Comparison of ENCODE assay signal across 16 cellular contexts in genomic region chr10:125742465-125742864, GRCh38. TPM values are rescaled to one million over a fixed set of nuclear protein-coding genes. Genes with fewer than 3 reads are reported as not detected.
A peak's percentile ranks its signal among the peaks of the same experiment; 100 is the strongest.
DNase-seq lines count a peak whose midpoint lies in the region; ATAC-seq and TF ChIP-seq lines count a peak whose summit lies in the region.
"Had no signal": no experiment of that assay in that cellular context is flagged by ENCODE, and none has a peak within 500 bp of the region (broad histone marks: within the 10 kb centered on the region; RNA-seq: fewer than 3 reads in every experiment).

No MANE protein-coding gene starts in this region.

- H3K9ac ChIP-seq in PC-3 (ENCODE audit: low read length) (no peak overlapping the region), endodermal cell (ENCODE audit: extremely low read depth, low read length, poor library complexity, severe bottlenecking) (no peak overlapping the region)

- H4K20me1 ChIP-seq in PC-3 (ENCODE audit: low read length): no peaks in the 10 kb centered on the region

- peaks cover 62% of the 10 kb centered on the region for H3K36me3 ChIP-seq in PC-3 (ENCODE audit: low read depth, low read length)
- peaks cover 96% of the 10 kb centered on the region for H3K36me3 ChIP-seq in endodermal cell (ENCODE audit: control insufficient read depth, insufficient read depth, low read length)
- peaks cover 0 to 100% of the 10 kb centered on the region in 2 donors for H3K36me3 ChIP-seq in left lung

- H2AFZ ChIP-seq in PC-3 (ENCODE audit: low read length): no peak overlapping the region

- H3K27me3 ChIP-seq in PC-3 (ENCODE audit: low read length) (no peaks in the 10 kb centered on the region), endodermal cell (ENCODE audit: control insufficient read depth, insufficient read depth, low read length, poor library complexity, severe bottlenecking) (no peaks in the 10 kb centered on the region), left lung (no peaks in the 10 kb centered on the region)

- H3F3A ChIP-seq in PC-3 (ENCODE audit: low read length, unreplicated experiment): no peaks in the 10 kb centered on the region

- H3K4me2 ChIP-seq in PC-3 (ENCODE audit: low read length): no peak overlapping the region

- no peaks in the 10 kb centered on the region for H3K4me1 ChIP-seq in PC-3 (ENCODE audit: insufficient read depth, low read length)
- no peaks in the 10 kb centered on the region for H3K4me1 ChIP-seq in endodermal cell (ENCODE audit: control insufficient read depth, insufficient read depth, low read length)
- H3K4me1 ChIP-seq in left lung: no peaks in the 10 kb centered on the region

- H3K4me3 ChIP-seq in PC-3 (ENCODE audit: low read length) (no peak overlapping the region), endodermal cell (ENCODE audit: low read length) (no peak overlapping the region), left lung (no peak overlapping the region)

- CTCF ChIA-PET in PC-3 (lab: Charles Lee): no interaction called here
- CTCF ChIA-PET in GM10248 (lab: Yijun Ruan, JAX): no interaction called here

- WGBS in endodermal cell (ENCODE audit: insufficient coverage in 1 of 2, insufficient read length in 1 of 2), 2 experiments: no CpG with 5 or more reads among the region's 2 CpGs

- no peaks in the 10 kb centered on the region for H3K4me1 Mint-ChIP-seq in endodermal cell
- peaks cover 1% of the 10 kb centered on the region for H3K4me1 Mint-ChIP-seq in progenitor cell of endocrine pancreas (ENCODE audit: low read depth)

- no peak overlapping the region for H3K27ac Mint-ChIP-seq in endodermal cell
- no peak overlapping the region for H3K27ac Mint-ChIP-seq in progenitor cell of endocrine pancreas
- H3K27ac Mint-ChIP-seq: activated naive CD8-positive, alpha-beta T cell had no signal

- no peaks in the 10 kb centered on the region for H3K79me2 ChIP-seq in PC-3 (ENCODE audit: low read length)

- DNase-seq in DMS 273 (lab: John Stamatoyannopoulos, UW; ENCODE audit: unreplicated experiment): peak; percentile 0
- DNase-seq in DMS 273 treated with DMSO at 0.1 percent for 48 hours (lab: John Stamatoyannopoulos, UW): no peak
- peak; percentile 29 for DNase-seq in PC-3
- no peak for DNase-seq in endodermal cell
- DNase-seq in progenitor cell of endocrine pancreas (ENCODE audit: low spot score, unreplicated experiment): no peak
- DNase-seq in cerebellar nuclear complex (lab: John Stamatoyannopoulos, UW): no peak
- no peak for DNase-seq in GM10248 (ENCODE audit: extremely low spot score)
- DNase-seq in left lung: no peak
- DNase-seq: DMS79, hippocampal formation, NCI-H526 treated with DMSO at 0.1 percent for 48 hours had no signal

- ATAC-seq in PC-3 (peak; percentile 54; the same call in 1 of the 2 replicates), left lung (no peak)

- H3K9me3 Mint-ChIP-seq in endodermal cell: no peaks in the 10 kb centered on the region
- no peaks in the 10 kb centered on the region for H3K9me3 Mint-ChIP-seq in progenitor cell of endocrine pancreas (ENCODE audit: low read depth)

- H3K9me3 ChIP-seq in PC-3 (ENCODE audit: low read length) (no peaks in the 10 kb centered on the region), endodermal cell (ENCODE audit: control insufficient read depth, low read length) (no peaks in the 10 kb centered on the region), left lung (no peaks in the 10 kb centered on the region)

- H3K27ac ChIP-seq in PC-3 (ENCODE audit: low read length): no peak overlapping the region
- H3K27ac ChIP-seq in endodermal cell (ENCODE audit: low read depth, low read length): no peak overlapping the region
- H3K27ac ChIP-seq in left lung: no peak overlapping the region
- H3K27ac ChIP-seq: 22Rv1 had no signal

- no TSS peak for BruUV-seq in PC-3 (replicated peaks; lab: Mats Ljungman, UMichigan)

- H3K4me3 Mint-ChIP-seq in endodermal cell: no peak overlapping the region
- no peak overlapping the region for H3K4me3 Mint-ChIP-seq in progenitor cell of endocrine pancreas (ENCODE audit: low read depth)
- H3K4me3 Mint-ChIP-seq: activated naive CD8-positive, alpha-beta T cell had no signal

- peaks cover 79% of the 10 kb centered on the region for H3K36me3 Mint-ChIP-seq in endodermal cell (ENCODE audit: low read depth)
- H3K36me3 Mint-ChIP-seq in progenitor cell of endocrine pancreas (ENCODE audit: insufficient read depth): peaks cover 46% of the 10 kb centered on the region

- no peaks in the 10 kb centered on the region for H3K9me2 ChIP-seq in PC-3 (replicated peaks; ENCODE audit: low read length)

- TF ChIP-seq CTCF in PC-3 (conservative IDR thresholded peaks at IDR 0.05; ENCODE audit: low read depth, low read length) (peak; percentile 39; the same call in 1 of the 2 replicates), endodermal cell (conservative IDR thresholded peaks at IDR 0.05) (peak; percentile 56), progenitor cell of endocrine pancreas (IDR thresholded peaks at IDR 0.05; ENCODE audit: unreplicated experiment) (peak; percentile 29), GM10248 (IDR thresholded peaks at IDR 0.05; ENCODE audit: control extremely low read depth, extremely low read depth, low read depth, missing control alignments) (no peak), left lung (IDR thresholded peaks at IDR 0.05) (no peak)

- intact Hi-C loops in PC-3 (cut with micrococcal nuclease) (no loop called here), left lung (cut with DNase I) (no loop called here)

- POLR2A ChIA-PET in PC-3 (lab: Charles Lee; ENCODE audit: unreplicated experiment) (interaction anchor here (0.7 kb wide), 1 partner anchor 13 kb away, joined by 3 read pairs; no protein-coding TSS in a partner anchor), GM10248 (lab: Yijun Ruan, JAX) (no interaction called here)

- no peaks in the 10 kb centered on the region for H3K27me3 Mint-ChIP-seq in endodermal cell (ENCODE audit: insufficient read depth)
- H3K27me3 Mint-ChIP-seq in progenitor cell of endocrine pancreas: no peaks in the 10 kb centered on the region
- H3K27me3 Mint-ChIP-seq: activated naive CD8-positive, alpha-beta T cell had no signal

RNA-seq across cellular contexts. Expression of gene EDRF1, which starts 23.0 kb away (rescaled TPM):
- total RNA-seq in PC-3 (2014; rRNA removed): 16.0 and 17.7 TPM in 2 replicates
- 10 to 100 TPM; 44.5 to 46.8 TPM for total RNA-seq in endodermal cell
- 37.7 TPM for polyA plus RNA-seq in endodermal cell (2013, experiment 1 of 2)
- polyA plus RNA-seq in endodermal cell (2013, experiment 2 of 2): 33.3 TPM
- 47.4 and 48.2 TPM in 2 replicates for total RNA-seq in progenitor cell of endocrine pancreas
- total RNA-seq in left lung: 10 to 100 TPM; 19.9 to 24.2 TPM

RNA-seq across cellular contexts. Expression of gene MMP21, which starts 33.2 kb away (rescaled TPM):
- total RNA-seq in PC-3 (2014; rRNA removed) (not detected in 2 replicates), endodermal cell (not detected), progenitor cell of endocrine pancreas (not detected in 2 replicates), left lung (under 1 TPM; 0.13 to 0.32 TPM)
- not detected for polyA plus RNA-seq in endodermal cell (2013, experiment 1 of 2)
- polyA plus RNA-seq in endodermal cell (2013, experiment 2 of 2): not detected

RNA-seq across cellular contexts. Expression of gene TEX36, which starts 59.5 kb away (rescaled TPM):
- total RNA-seq in PC-3 (2014; rRNA removed): not detected in 2 replicates
- not detected for total RNA-seq in endodermal cell
- polyA plus RNA-seq in endodermal cell (2013, experiment 1 of 2): not detected
- not detected for polyA plus RNA-seq in endodermal cell (2013, experiment 2 of 2)
- not detected in 2 replicates for total RNA-seq in progenitor cell of endocrine pancreas
- under 1 TPM in 1 of 2 donors, not detected in 1; 0.26 TPM for total RNA-seq in left lung
- total RNA-seq: mesenteric fat pad; T-helper 1 cell treated with Interleukin-12 subunit alpha and Interleukin-12 subunit beta and Interleukin-4 antibody, amounts not matched to agents 30 ng/mL and 1 ng/mL, for 36 hours; temporal lobe had no signal

Comparison
In these comparisons a context has a peak if more than half of its experiments do, and no peak if none do; other contexts are left out.
1. DNase-seq: peak in DMS 273 (single experiment) and PC-3 (single experiment); none in DMS 273 treated with DMSO at 0.1 percent for 48 hours (single experiment), endodermal cell (single experiment), progenitor cell of endocrine pancreas (single experiment), cerebellar nuclear complex (0 of 2), GM10248 (single experiment) and left lung (0 of 2).
2. CTCF ChIP-seq: peak in PC-3 (single experiment), endodermal cell (single experiment) and progenitor cell of endocrine pancreas (single experiment); none in GM10248 (single experiment) and left lung (0 of 2).